8 cellular contexts compared by ENCODE assay signal in genomic region chr12:106774808-106775524, GRCh38.
DNase-seq lines count a peak whose midpoint lies in the region; ATAC-seq and TF ChIP-seq lines count a peak whose summit lies in the region.

No MANE protein-coding gene starts in this region.

- H3K36me3 ChIP-seq in mucosa of rectum (ENCODE audit: control insufficient read depth in 2 of 2, insufficient read depth in 2 of 2, low read length in 2 of 2) = no peaks in the 10 kb centered on the region

- DNase-seq in NCI-H1417 (lab: John Stamatoyannopoulos, UW) = peak; percentile 57 to 92 (median 91)
- DNase-seq in cardiac fibroblast (ENCODE audit: low read depth in 2 of 2) = no peak
- DNase-seq in HCEC 1CT = no peak
- no peak for DNase-seq in stimulated activated CD4-positive, alpha-beta T cell treated with anti-CD3 and anti-CD28 coated beads, Interleukin-4, amount 100 ng/mL, for 1 hour

- no peak for TF ChIP-seq CTCF in C4-2B (conservative IDR thresholded peaks at IDR 0.05)
- no peak for TF ChIP-seq CTCF in cardiac fibroblast (IDR thresholded peaks at IDR 0.05; ENCODE audit: low read depth, low read length)

- peak overlapping the region; percentile 83 to 90 for H3K9ac ChIP-seq in mucosa of rectum (ENCODE audit: low read depth in 1 of 2, low read length in 2 of 2)

- H3K4me3 ChIP-seq in cardiac fibroblast (replicated peaks in 1 of 2; ENCODE audit: low read depth in 2 of 2, low read length in 2 of 2) (peak overlapping the region; percentile 91 to 92), mucosa of rectum (ENCODE audit: low read length in 2 of 2) (peak overlapping the region; percentile 90 to 95)

- peak overlapping the region; percentile 81 for H3K27ac ChIP-seq in C4-2B
- H3K27ac ChIP-seq in mucosa of rectum (ENCODE audit: low read depth in 2 of 2, low read length in 2 of 2) = peak overlapping the region; percentile 91 to 93

- ATAC-seq in GM19452 (IDR thresholded peaks at IDR 0.05; ENCODE audit: unreplicated experiment) (peak; percentile 5), GM18867 (IDR thresholded peaks at IDR 0.05; ENCODE audit: unreplicated experiment) (no peak)

- H3K9me3 ChIP-seq in mucosa of rectum (ENCODE audit: control insufficient read depth in 2 of 2, low read length in 2 of 2) = no peaks in the 10 kb centered on the region

- H3K27me3 ChIP-seq in mucosa of rectum (ENCODE audit: control insufficient read depth in 2 of 2, insufficient read depth in 2 of 2, low read length in 2 of 2) = no peaks in the 10 kb centered on the region

- peaks cover 5 to 16% of the 10 kb centered on the region in 2 donors for H3K4me1 ChIP-seq in mucosa of rectum (ENCODE audit: control insufficient read depth in 2 of 2, insufficient read depth in 2 of 2, low read length in 2 of 2)

Comparison
In these comparisons a context has a peak if more than half of its experiments do, and no peak if none do; other contexts are left out.
1. DNase-seq: peak in NCI-H1417 (3 of 3); none in cardiac fibroblast (0 of 2), HCEC 1CT (single experiment) and stimulated activated CD4-positive, alpha-beta T cell treated with anti-CD3 and anti-CD28 coated beads, Interleukin-4, amount 100 ng/mL, for 1 hour (single experiment).